In genomic region chr9:108282872-108283271, GRCh38 we compare ENCODE assay signal across 15 cellular contexts.
DNase-seq lines count a peak whose midpoint lies in the region; ATAC-seq, FAIRE-seq and TF ChIP-seq lines count a peak whose summit lies in the region.
"Had no signal": no experiment of that assay in that cellular context is flagged by ENCODE, and none has a peak within 500 bp of the region (broad histone marks: within the 10 kb centered on the region; RNA-seq: fewer than 3 reads in every experiment).

No MANE protein-coding gene starts in this region.

- no peaks in the 10 kb centered on the region for H4K20me1 ChIP-seq in Loucy (ENCODE audit: insufficient read depth, low read length, poor library complexity, severe bottlenecking)

- no peak for ATAC-seq in GM18870 (IDR thresholded peaks at IDR 0.05; ENCODE audit: unreplicated experiment)
- ATAC-seq: stimulated activated naive CD8-positive, alpha-beta T cell treated with anti-CD3 and anti-CD28 coated beads, Interleukin-15, amount 100 ng/mL, for 72 hours had no signal

- H3K9ac ChIP-seq in Loucy (ENCODE audit: low read depth, low read length, poor library complexity, severe bottlenecking) = no peak overlapping the region

- no peak for DNase-seq in GM12864 (ENCODE audit: low read depth)
- DNase-seq in choroid plexus epithelial cell (ENCODE audit: low read depth) = peak; percentile 48
- no peak for DNase-seq in GM19239 (ENCODE audit: insufficient read length, low spot score)
- DNase-seq in SJCRH30 = no peak
- no peak for DNase-seq in HuH-7 (ENCODE audit: low spot score)
- DNase-seq: amniotic stem cell; MM.1S; NCI-H524 treated with DMSO at 0.1 percent for 48 hours; stimulated activated CD4-positive, alpha-beta T cell treated with anti-CD3 and anti-CD28 coated beads, Interleukin-1b, Interleukin-23, amount 100 ng/mL, for 48 hours; stimulated activated naive CD8-positive, alpha-beta T cell treated with anti-CD3 and anti-CD28 coated beads, Interleukin-15, amount 100 ng/mL, for 72 hours; T-helper 2 cell had no signal

- FAIRE-seq in GM19239 (lab: Jason Lieb, UNC) = no peak
- FAIRE-seq: islet of Langerhans had no signal

- no peaks in the 10 kb centered on the region for H3K4me1 ChIP-seq in Loucy (ENCODE audit: insufficient read depth, low read length, poor library complexity, severe bottlenecking)
- no peaks in the 10 kb centered on the region for H3K4me1 ChIP-seq in neutrophil (ENCODE audit: control insufficient read depth in 1 of 2, insufficient read depth in 1 of 2, low read depth in 1 of 2, low read length in 1 of 2)
- no peaks in the 10 kb centered on the region for H3K4me1 ChIP-seq in SJCRH30

- H3K36me3 ChIP-seq in Loucy (ENCODE audit: insufficient read depth, low read length) = no peaks in the 10 kb centered on the region
- no peaks in the 10 kb centered on the region for H3K36me3 ChIP-seq in neutrophil
- H3K36me3 ChIP-seq in SJCRH30 = no peaks in the 10 kb centered on the region

- H3K4me3 ChIP-seq in GM12864 (ENCODE audit: low read depth, low read length) = no peak overlapping the region
- no peak overlapping the region for H3K4me3 ChIP-seq in Loucy (ENCODE audit: low read length, poor library complexity, severe bottlenecking)
- no peak overlapping the region for H3K4me3 ChIP-seq in choroid plexus epithelial cell (ENCODE audit: low read depth, low read length)
- no peak overlapping the region for H3K4me3 ChIP-seq in neutrophil (ENCODE audit: low read depth in 1 of 2, low read length in 1 of 2)
- no peak overlapping the region for H3K4me3 ChIP-seq in SJCRH30

- H2AFZ ChIP-seq in Loucy (ENCODE audit: low read length) = no peak overlapping the region

- TF ChIP-seq CTCF in GM12864 (IDR thresholded peaks at IDR 0.05; ENCODE audit: low read depth, low read length, missing control alignments) = peak; percentile 42
- TF ChIP-seq CTCF in Loucy (conservative IDR thresholded peaks at IDR 0.05; ENCODE audit: low read length) = peak; percentile 18; the same call in 1 of the 2 replicates
- peak; percentile 55 for TF ChIP-seq CTCF in choroid plexus epithelial cell (conservative IDR thresholded peaks at IDR 0.05; ENCODE audit: low read depth, low read length)
- peak; percentile 26 for TF ChIP-seq CTCF in neutrophil (IDR thresholded peaks at IDR 0.05)

- H3K27me3 ChIP-seq in Loucy (ENCODE audit: insufficient read depth, low read length, poor library complexity, severe bottlenecking) (no peaks in the 10 kb centered on the region), neutrophil (no peaks in the 10 kb centered on the region), SJCRH30 (no peaks in the 10 kb centered on the region)

- no peaks in the 10 kb centered on the region for H3K79me2 ChIP-seq in Loucy (ENCODE audit: insufficient read depth, low read length)

- H3K4me2 ChIP-seq in Loucy (ENCODE audit: low read depth, low read length, poor library complexity, severe bottlenecking) = no peak overlapping the region

- no peaks in the 10 kb centered on the region; the same call in 1 of the 2 replicates for H3K9me2 ChIP-seq in Loucy (replicated peaks; ENCODE audit: low read depth, low read length)

- H3K27ac ChIP-seq in neutrophil = no peak overlapping the region
- H3K27ac ChIP-seq in SJCRH30 = no peak overlapping the region

- no peaks in the 10 kb centered on the region for H3F3A ChIP-seq in Loucy (ENCODE audit: low read depth)

- H3K9me3 ChIP-seq in Loucy (ENCODE audit: insufficient read depth, low read depth, low read length) (no peaks in the 10 kb centered on the region), neutrophil (no peaks in the 10 kb centered on the region), SJCRH30 (replicated peaks) (no peaks in the 10 kb centered on the region)
